In the genomic region with DNA sequence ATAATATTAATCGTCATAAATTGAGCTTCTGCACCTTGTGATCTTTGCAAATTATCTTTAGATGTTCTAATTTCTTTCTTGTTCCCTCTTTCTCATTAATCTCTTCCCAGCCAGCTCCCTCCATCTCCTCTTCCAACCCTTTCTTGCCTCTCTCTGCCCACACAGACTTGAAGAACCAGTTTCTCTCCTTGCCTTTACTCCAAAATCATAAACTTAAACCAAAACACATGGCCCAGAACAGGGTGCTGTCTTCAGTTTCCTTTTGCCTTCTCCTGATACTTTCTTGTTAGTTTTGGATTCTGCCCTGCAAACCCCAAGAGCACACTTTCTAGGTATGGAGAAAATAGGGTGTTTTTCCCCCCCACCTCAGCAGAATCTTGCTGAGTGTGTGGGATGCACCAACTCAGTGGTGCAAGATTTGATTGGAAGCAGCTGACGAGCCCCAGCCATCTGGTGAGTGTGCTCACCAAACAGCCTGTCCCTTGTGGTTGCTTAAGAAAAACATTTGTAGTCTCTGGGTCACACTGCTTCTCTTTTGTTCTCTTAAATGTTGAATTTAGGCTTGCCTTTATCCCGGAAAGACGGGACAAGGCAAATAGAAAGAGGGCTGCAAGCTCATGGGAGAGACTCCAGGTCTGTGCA, we compare ENCODE assay signal across 11 cellular contexts.
A peak's percentile ranks its signal among the peaks of the same experiment; 100 is the strongest.
DNase-seq lines count a peak whose midpoint lies in the region; ATAC-seq, FAIRE-seq and TF ChIP-seq lines count a peak whose summit lies in the region.
"Had no signal": no experiment of that assay in that cellular context is flagged by ENCODE, and none has a peak within 500 bp of the region (broad histone marks: within the 10 kb centered on the region; RNA-seq: fewer than 3 reads in every experiment).

No MANE protein-coding gene starts in this region.

- TF ChIP-seq CTCF in KMS-11 (conservative IDR thresholded peaks at IDR 0.05; ENCODE audit: low read depth, low read length) (peak; percentile 38; the same call in 1 of the 2 replicates), chondrocyte (IDR thresholded peaks at IDR 0.05) (peak; percentile 38), keratinocyte (optimal IDR thresholded peaks at IDR 0.05 in 1 of 3, IDR thresholded peaks at IDR 0.05 in 1 of 3, conservative IDR thresholded peaks at IDR 0.05 in 1 of 3; ENCODE audit: extremely low read depth in 1 of 3, insufficient read depth in 2 of 3, low read length in 3 of 3) (peak in 1 of 3 experiments; percentile 17), smooth muscle cell (IDR thresholded peaks at IDR 0.05; ENCODE audit: borderline replicate concordance, insufficient read depth, poor library complexity, severe bottlenecking) (peak; percentile 6), BE2C (IDR thresholded peaks at IDR 0.05; ENCODE audit: low read depth, low read length) (no peak)

- peak overlapping the region; percentile 68 for H3K4me2 ChIP-seq in KMS-11
- H3K4me2 ChIP-seq in keratinocyte (ENCODE audit: control insufficient read depth, extremely low read depth, insufficient read depth, low read depth, low read length) = peak overlapping the region; percentile 35
- H3K4me2 ChIP-seq in smooth muscle cell = peak overlapping the region; percentile 71

- H3K4me3 ChIP-seq in KMS-11 (IDR thresholded peaks at IDR 0.05; ENCODE audit: insufficient read depth, low read depth, low read length) = no peak overlapping the region
- H3K4me3 ChIP-seq in keratinocyte (ENCODE audit: control insufficient read depth in 2 of 3, extremely low read depth in 1 of 3, insufficient read depth in 2 of 3, low read depth in 1 of 3, low read length in 3 of 3) = no peak overlapping the region
- H3K4me3 ChIP-seq in smooth muscle cell = no peak overlapping the region
- H3K4me3 ChIP-seq in BE2C (ENCODE audit: low read depth, low read length) = no peak overlapping the region

- no peak overlapping the region for H3K4me3 Mint-ChIP-seq in chondrocyte (ENCODE audit: unreplicated experiment)
- H3K4me3 Mint-ChIP-seq: activated naive CD4-positive, alpha-beta T cell treated with anti-CD3 and anti-CD28 coated beads, Interleukin-2, amount 50 U/mL, for 24 hours had no signal

- peaks cover 9% of the 10 kb centered on the region for H3K4me1 Mint-ChIP-seq in chondrocyte (ENCODE audit: low read depth)
- H3K4me1 Mint-ChIP-seq: activated naive CD4-positive, alpha-beta T cell treated with anti-CD3 and anti-CD28 coated beads, Interleukin-2, amount 50 U/mL, for 24 hours had no signal

- WGBS in smooth muscle cell (ENCODE audit: low lambda C conversion rate) = 30% methylated on average over 4 of the region's 4 CpGs

- FAIRE-seq in keratinocyte (lab: Jason Lieb, UNC) = peak; percentile 73
- FAIRE-seq: frontal cortex had no signal

- peak overlapping the region; percentile 51 for H2AFZ ChIP-seq in KMS-11 (ENCODE audit: low read depth)
- H2AFZ ChIP-seq in keratinocyte (ENCODE audit: control insufficient read depth, low read length) = peak overlapping the region; percentile 11
- H2AFZ ChIP-seq in smooth muscle cell (ENCODE audit: low read depth) = peak overlapping the region; percentile 20

- peaks cover 1% of the 10 kb centered on the region for H3K27me3 Mint-ChIP-seq in chondrocyte (ENCODE audit: low read depth)

- H4K20me1 ChIP-seq in KMS-11 (ENCODE audit: insufficient read depth) (no peaks in the 10 kb centered on the region), keratinocyte (ENCODE audit: control insufficient read depth, extremely low read depth, insufficient read depth, low read length) (no peaks in the 10 kb centered on the region), smooth muscle cell (ENCODE audit: low read depth) (no peaks in the 10 kb centered on the region)

- no peak for ATAC-seq in GM18520 (IDR thresholded peaks at IDR 0.05; ENCODE audit: unreplicated experiment)
- ATAC-seq in stimulated activated naive CD8-positive, alpha-beta T cell treated with anti-CD3 and anti-CD28 coated beads, Interleukin-15, Interleukin-2, amounts not matched to agents 100 U/mL and 50 U/mL, for 24 hours = no peak

- H3K4me1 ChIP-seq in KMS-11 (ENCODE audit: low read depth, poor library complexity, severe bottlenecking) (peaks cover 17% of the 10 kb centered on the region), keratinocyte (ENCODE audit: control insufficient read depth, extremely low read depth, insufficient read depth, low read length) (peaks cover 6% of the 10 kb centered on the region), smooth muscle cell (ENCODE audit: low read depth) (peaks cover 11% of the 10 kb centered on the region), BE2C (no peaks in the 10 kb centered on the region)

- no peak overlapping the region for H3K27ac Mint-ChIP-seq in chondrocyte (ENCODE audit: unreplicated experiment)
- H3K27ac Mint-ChIP-seq: activated naive CD4-positive, alpha-beta T cell treated with anti-CD3 and anti-CD28 coated beads, Interleukin-2, amount 50 U/mL, for 24 hours had no signal

- H3K27ac ChIP-seq in KMS-11 (peak overlapping the region; percentile 24; the same call in 1 of the 2 replicates), keratinocyte (ENCODE audit: control insufficient read depth, insufficient read depth, low read length) (no peak overlapping the region), smooth muscle cell (ENCODE audit: low read depth) (peak overlapping the region; percentile 49)

- DNase-seq in chondrocyte (ENCODE audit: low spot score) (no peak), keratinocyte (ENCODE audit: low read depth, low spot score) (no peak), smooth muscle cell (lab: John Stamatoyannopoulos, UW; ENCODE audit: unreplicated experiment) (no peak), BE2C (no peak)
- no peak for DNase-seq in activated CD4-positive, alpha-beta T cell treated with anti-CD3 and anti-CD28 coated beads, Interleukin-2, amount 50 U/mL, for 1 hour
- DNase-seq in stimulated activated naive CD8-positive, alpha-beta T cell treated with anti-CD3 and anti-CD28 coated beads, Interleukin-15, Interleukin-2, amounts not matched to agents 100 U/mL and 50 U/mL, for 24 hours = no peak
- DNase-seq: Karpas-422 had no signal

- H3K9me1 ChIP-seq in keratinocyte (ENCODE audit: control insufficient read depth, extremely low read depth, insufficient read depth, low read length) = no peaks in the 10 kb centered on the region

- no peaks in the 10 kb centered on the region for H3K36me3 Mint-ChIP-seq in chondrocyte (ENCODE audit: low read depth)
- H3K36me3 Mint-ChIP-seq: activated naive CD4-positive, alpha-beta T cell treated with anti-CD3 and anti-CD28 coated beads, Interleukin-2, amount 50 U/mL, for 24 hours had no signal

- H3K27me3 ChIP-seq in KMS-11 (ENCODE audit: insufficient read depth, low read depth) = no peaks in the 10 kb centered on the region
- H3K27me3 ChIP-seq in keratinocyte (ENCODE audit: control insufficient read depth, extremely low read depth, insufficient read depth, low read length) = no peaks in the 10 kb centered on the region
- no peaks in the 10 kb centered on the region for H3K27me3 ChIP-seq in smooth muscle cell (ENCODE audit: low read depth)
- no peaks in the 10 kb centered on the region for H3K27me3 ChIP-seq in BE2C

- H3K9me3 ChIP-seq in keratinocyte (ENCODE audit: control insufficient read depth, low read depth, low read length) (no peaks in the 10 kb centered on the region), smooth muscle cell (replicated peaks; ENCODE audit: low read depth) (no peaks in the 10 kb centered on the region), BE2C (no peaks in the 10 kb centered on the region)

- H3K9ac ChIP-seq in KMS-11 = peak overlapping the region; percentile 9; the same call in 1 of the 2 replicates
- no peak overlapping the region for H3K9ac ChIP-seq in keratinocyte (ENCODE audit: control insufficient read depth, extremely low read depth, insufficient read depth, low read length)
- H3K9ac ChIP-seq in smooth muscle cell (ENCODE audit: low read depth) = no peak overlapping the region

- H3F3A ChIP-seq in smooth muscle cell (ENCODE audit: low read depth) = no peaks in the 10 kb centered on the region

- H3K9me3 Mint-ChIP-seq in chondrocyte (ENCODE audit: low read depth) = no peaks in the 10 kb centered on the region
- H3K9me3 Mint-ChIP-seq: activated naive CD4-positive, alpha-beta T cell treated with anti-CD3 and anti-CD28 coated beads, Interleukin-2, amount 50 U/mL, for 24 hours had no signal

- no peaks in the 10 kb centered on the region for H3K79me2 ChIP-seq in KMS-11 (ENCODE audit: insufficient read depth, low read depth)
- H3K79me2 ChIP-seq in keratinocyte (ENCODE audit: control insufficient read depth, insufficient read depth, low read length) = no peaks in the 10 kb centered on the region
- H3K79me2 ChIP-seq in smooth muscle cell (ENCODE audit: low read depth) = no peaks in the 10 kb centered on the region

- H3K36me3 ChIP-seq in KMS-11 (ENCODE audit: insufficient read depth) (no peaks in the 10 kb centered on the region), keratinocyte (ENCODE audit: control insufficient read depth in 2 of 2, extremely low read depth in 1 of 2, insufficient read depth in 2 of 2, low read length in 2 of 2) (no peaks in the 10 kb centered on the region), smooth muscle cell (ENCODE audit: low read depth) (no peaks in the 10 kb centered on the region), BE2C (no peaks in the 10 kb centered on the region)

- dilution Hi-C loops in keratinocyte (cut with MboI; ENCODE audit: extremely low pct_ligation_motif_present, low sequenced_read_pairs) = no loop called here
